In the genomic region with DNA sequence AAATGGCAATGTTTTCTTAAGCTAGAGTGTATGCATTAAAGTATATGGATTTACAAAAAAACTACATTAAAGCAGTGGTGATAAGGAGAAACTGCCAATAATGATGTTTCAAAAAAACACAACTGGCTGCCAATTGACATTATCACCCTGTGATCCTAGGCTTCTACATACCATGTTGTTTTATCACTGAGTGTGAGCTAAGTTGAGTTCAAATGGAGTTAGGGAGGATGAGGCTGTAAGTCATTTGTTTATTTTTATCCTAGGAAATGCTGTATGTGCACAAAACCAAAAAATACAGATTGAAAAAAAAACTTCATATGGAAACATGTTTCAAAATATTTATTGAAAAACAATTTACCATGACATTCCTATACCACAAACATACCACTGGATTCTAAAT, we compare ENCODE assay signal across 30 cellular contexts. TPM values are rescaled to one million over a fixed set of nuclear protein-coding genes. Genes with fewer than 3 reads are reported as not detected.
"Had no signal": no experiment of that assay in that cellular context is flagged by ENCODE, and none has a peak within 500 bp of the region (broad histone marks: within the 10 kb centered on the region; RNA-seq: fewer than 3 reads in every experiment).

No MANE protein-coding gene starts in this region.

- H3K4me1 ChIP-seq: gastrocnemius medialis, spleen, thyroid gland had no signal

- FAIRE-seq: endometrium, kidney had no signal

- H3K9me3 Mint-ChIP-seq: effector memory CD8-positive, alpha-beta T cell; memory B cell; natural killer cell; stimulated activated naive B cell treated with anti-CD40 and anti-IgM and Interleukin-4, amounts not matched to agents 10 μg/mL and 1 μg/mL and 100 μg/mL, for 72 hours; stimulated activated naive CD8-positive, alpha-beta T cell treated with anti-CD3 and anti-CD28 coated beads, Interleukin-15, amount 100 ng/mL, for 72 hours had no signal

- H3K9me3 ChIP-seq: gastrocnemius medialis, psoas muscle, sigmoid colon, spleen, thyroid gland, vagina had no signal

- ATAC-seq: effector memory CD8-positive, alpha-beta T cell; gastrocnemius medialis; left lobe of liver; natural killer cell; right cardiac atrium; stimulated activated naive B cell treated with anti-CD40 and anti-IgM and Interleukin-4, amounts not matched to agents 10 μg/mL and 1 μg/mL and 100 μg/mL, for 72 hours; stimulated activated naive CD8-positive, alpha-beta T cell treated with anti-CD3 and anti-CD28 coated beads, Interleukin-15, amount 100 ng/mL, for 72 hours had no signal

- H3K27me3 ChIP-seq: gastrocnemius medialis, sigmoid colon, spleen, thyroid gland, vagina had no signal

- H3K27ac ChIP-seq: gastrocnemius medialis, psoas muscle, sigmoid colon, skin epidermis, spleen, thyroid gland, vagina had no signal

- H3K27ac Mint-ChIP-seq: memory B cell; natural killer cell; stimulated activated naive B cell treated with anti-CD40 and anti-IgM and Interleukin-4, amounts not matched to agents 10 μg/mL and 1 μg/mL and 100 μg/mL, for 72 hours; stimulated activated naive CD8-positive, alpha-beta T cell treated with anti-CD3 and anti-CD28 coated beads, Interleukin-15, amount 100 ng/mL, for 72 hours had no signal

- DNase-seq: cortex of kidney; effector memory CD8-positive, alpha-beta T cell; erythroblast; gastrocnemius medialis; head of caudate nucleus; kidney; natural killer cell; psoas muscle; right cardiac atrium; sigmoid colon; spleen; stimulated activated CD4-positive, alpha-beta T cell treated with anti-CD3 and anti-CD28 coated beads, Interleukin-4, amount 100 ng/mL, for 4 hours; stimulated activated naive B cell treated with anti-CD40 and anti-IgM and Interleukin-4, amounts not matched to agents 10 μg/mL and 1 μg/mL and 100 μg/mL, for 72 hours; stimulated activated naive CD8-positive, alpha-beta T cell treated with anti-CD3 and anti-CD28 coated beads, Interleukin-15, amount 100 ng/mL, for 72 hours; thyroid gland; trophoblast cell had no signal

- H3K4me3 Mint-ChIP-seq: effector memory CD8-positive, alpha-beta T cell; memory B cell; natural killer cell; stimulated activated naive B cell treated with anti-CD40 and anti-IgM and Interleukin-4, amounts not matched to agents 10 μg/mL and 1 μg/mL and 100 μg/mL, for 72 hours; stimulated activated naive CD8-positive, alpha-beta T cell treated with anti-CD3 and anti-CD28 coated beads, Interleukin-15, amount 100 ng/mL, for 72 hours had no signal

- H3K4me1 Mint-ChIP-seq: memory B cell; natural killer cell; stimulated activated naive B cell treated with anti-CD40 and anti-IgM and Interleukin-4, amounts not matched to agents 10 μg/mL and 1 μg/mL and 100 μg/mL, for 72 hours; stimulated activated naive CD8-positive, alpha-beta T cell treated with anti-CD3 and anti-CD28 coated beads, Interleukin-15, amount 100 ng/mL, for 72 hours had no signal

- H3K27me3 Mint-ChIP-seq: effector memory CD8-positive, alpha-beta T cell; memory B cell; stimulated activated naive B cell treated with anti-CD40 and anti-IgM and Interleukin-4, amounts not matched to agents 10 μg/mL and 1 μg/mL and 100 μg/mL, for 72 hours; stimulated activated naive CD8-positive, alpha-beta T cell treated with anti-CD3 and anti-CD28 coated beads, Interleukin-15, amount 100 ng/mL, for 72 hours had no signal

- H3K4me3 ChIP-seq: gastrocnemius medialis, lung, psoas muscle, sigmoid colon, skin epidermis, spleen, thyroid gland, vagina had no signal

RNA-seq across cellular contexts. Expression of a gene that starts 22.9 kb away (rescaled TPM):
- total RNA-seq: gastrocnemius medialis, glomerular endothelial cell, kidney, left lobe of liver, liver, lung, mononuclear cell, natural killer cell, osteocyte, renal cortical epithelial cell, right cardiac atrium, sigmoid colon, temporal lobe, thyroid gland, ureter, vagina had no signal
- polyA plus RNA-seq: liver, neural cell, right cardiac atrium, sigmoid colon had no signal
